1 cellular context compared by ENCODE assay signal in genomic region chr4:108141213-108142045, GRCh38.
TF ChIP-seq lines count a peak whose summit lies in the region.

No MANE protein-coding gene starts in this region.

TF ChIP-seq in GM12878, 131 proteins besides CTCF, POLR2A, EP300 and RAD21 (continued from another document):
- TF ChIP-seq POU2F2 (IDR thresholded peaks at IDR 0.05; ENCODE audit: borderline replicate concordance, low read depth, low read length): no peak
- TF ChIP-seq NFXL1 (IDR thresholded peaks at IDR 0.05; ENCODE audit: borderline replicate concordance): no peak
- TF ChIP-seq KDM1A (IDR thresholded peaks at IDR 0.05; ENCODE audit: borderline replicate concordance): no peak
- TF ChIP-seq EGR1 (IDR thresholded peaks at IDR 0.05; ENCODE audit: borderline replicate concordance in 1 of 2, low read depth in 2 of 2, low read length in 2 of 2): no peak
- no peak for TF ChIP-seq POLR2AphosphoS2 (IDR thresholded peaks at IDR 0.05; ENCODE audit: low read depth, low read length)
- TF ChIP-seq POLR2AphosphoS5 (IDR thresholded peaks at IDR 0.05; ENCODE audit: low read length): no peak
- TF ChIP-seq TAF1 (IDR thresholded peaks at IDR 0.05; ENCODE audit: borderline replicate concordance, low read depth, low read length): no peak
- TF ChIP-seq ZNF592 (IDR thresholded peaks at IDR 0.05): no peak
- TF ChIP-seq E2F4 (IDR thresholded peaks at IDR 0.05; ENCODE audit: low read depth, low read length): no peak
- no peak for TF ChIP-seq YY1 (IDR thresholded peaks at IDR 0.05; ENCODE audit: low read depth, low read length)
- TF ChIP-seq TARDBP (IDR thresholded peaks at IDR 0.05; ENCODE audit: borderline replicate concordance): no peak
- TF ChIP-seq STAT3 (IDR thresholded peaks at IDR 0.05; ENCODE audit: low read depth, low read length): no peak
- no peak; the same call in 1 of the 2 replicates for TF ChIP-seq TCF7 (IDR thresholded peaks at IDR 0.05; ENCODE audit: borderline replicate concordance)
- TF ChIP-seq, protein P1, sequence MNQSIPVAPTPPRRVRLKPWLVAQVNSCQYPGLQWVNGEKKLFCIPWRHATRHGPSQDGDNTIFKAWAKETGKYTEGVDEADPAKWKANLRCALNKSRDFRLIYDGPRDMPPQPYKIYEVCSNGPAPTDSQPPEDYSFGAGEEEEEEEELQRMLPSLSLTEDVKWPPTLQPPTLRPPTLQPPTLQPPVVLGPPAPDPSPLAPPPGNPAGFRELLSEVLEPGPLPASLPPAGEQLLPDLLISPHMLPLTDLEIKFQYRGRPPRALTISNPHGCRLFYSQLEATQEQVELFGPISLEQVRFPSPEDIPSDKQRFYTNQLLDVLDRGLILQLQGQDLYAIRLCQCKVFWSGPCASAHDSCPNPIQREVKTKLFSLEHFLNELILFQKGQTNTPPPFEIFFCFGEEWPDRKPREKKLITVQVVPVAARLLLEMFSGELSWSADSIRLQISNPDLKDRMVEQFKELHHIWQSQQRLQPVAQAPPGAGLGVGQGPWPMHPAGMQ (IDR thresholded peaks at IDR 0.05; ENCODE audit: borderline replicate concordance): no peak
TF ChIP-seq in GM12878: peak in this region for 12.
